21 cellular contexts compared by ENCODE assay signal in the genomic region with DNA sequence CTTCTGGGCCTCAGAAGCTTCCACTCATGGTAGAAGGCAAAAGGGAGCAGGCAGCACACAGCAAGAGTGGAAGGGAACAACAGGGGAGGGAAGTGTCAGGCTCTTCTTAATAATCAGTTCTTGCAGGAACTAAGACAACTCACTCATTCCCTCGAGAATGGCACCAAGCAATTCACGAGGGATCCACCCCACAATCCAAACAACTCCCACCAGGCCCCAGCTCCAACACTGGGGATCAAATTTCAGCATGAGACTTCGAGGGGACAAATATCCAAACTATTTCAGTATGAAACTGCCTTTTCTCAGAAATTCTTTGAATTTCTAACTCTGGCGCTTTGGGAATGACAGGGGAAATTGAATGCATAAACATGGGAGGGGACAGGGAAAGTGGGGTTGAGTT. TPM values are rescaled to one million over a fixed set of nuclear protein-coding genes. Genes with fewer than 3 reads are reported as not detected.
DNase-seq lines count a peak whose midpoint lies in the region; ATAC-seq and TF ChIP-seq lines count a peak whose summit lies in the region.
"Had no signal": no experiment of that assay in that cellular context is flagged by ENCODE, and none has a peak within 500 bp of the region (broad histone marks: within the 10 kb centered on the region; RNA-seq: fewer than 3 reads in every experiment).

No MANE protein-coding gene starts in this region.

- peak overlapping the region; percentile 48 for H3K27ac Mint-ChIP-seq in type B pancreatic cell
- H3K27ac Mint-ChIP-seq: activated naive CD4-positive, alpha-beta T cell treated with anti-CD3 and anti-CD28 coated beads, Interleukin-2, amount 10 ng/mL, durations not matched to agents 7 days and 5 days; T-cell had no signal

- no peaks in the 10 kb centered on the region for H3K9me3 Mint-ChIP-seq in type B pancreatic cell
- H3K9me3 Mint-ChIP-seq: activated naive CD4-positive, alpha-beta T cell treated with anti-CD3 and anti-CD28 coated beads, Interleukin-2, amount 10 ng/mL, durations not matched to agents 7 days and 5 days; T-cell had no signal

- peaks cover 21% of the 10 kb centered on the region for H3K4me1 Mint-ChIP-seq in type B pancreatic cell (ENCODE audit: unreplicated experiment)
- H3K4me1 Mint-ChIP-seq: activated naive CD4-positive, alpha-beta T cell treated with anti-CD3 and anti-CD28 coated beads, Interleukin-2, amount 10 ng/mL, durations not matched to agents 7 days and 5 days; T-cell had no signal

- peak; percentile 5 for DNase-seq in NCI-H748 (lab: John Stamatoyannopoulos, UW; ENCODE audit: unreplicated experiment)
- DNase-seq in NCI-H748 treated with DMSO at 0.1 percent for 48 hours (lab: John Stamatoyannopoulos, UW): no peak
- peak; percentile 42 to 52 for DNase-seq in cardiac fibroblast (ENCODE audit: low read depth in 2 of 2)
- peak; percentile 44 for DNase-seq in islet precursor cell
- DNase-seq in type B pancreatic cell (ENCODE audit: extremely low spot score, unreplicated experiment): no peak
- no peak for DNase-seq in activated T-cell treated with anti-CD3 and anti-CD28 coated beads for 4 hours
- DNase-seq: activated CD4-positive, alpha-beta T cell treated with anti-CD3 and anti-CD28 coated beads for 1 hour; activated CD8-positive, alpha-beta memory T cell treated with anti-CD3 and anti-CD28 coated beads, Interleukin-2, amount 50 U/mL, for 4 hours; activated naive CD4-positive, alpha-beta T cell treated with anti-CD3 and anti-CD28 coated beads, Interleukin-2, amount 10 ng/mL, durations not matched to agents 7 days and 5 days; caudate nucleus; heart left ventricle; left lung; NCI-H146; NCI-H524 treated with DMSO at 0.1 percent for 48 hours; stimulated activated naive CD4-positive, alpha-beta T cell treated with Interleukin-2 at 50 U/mL for 16 hours; T-cell had no signal

- ATAC-seq in GM19328 (IDR thresholded peaks at IDR 0.05; ENCODE audit: unreplicated experiment) (no peak), GM21423 (IDR thresholded peaks at IDR 0.05; ENCODE audit: unreplicated experiment) (no peak)
- ATAC-seq: A549, heart left ventricle, left lung, T-cell had no signal

- H3K4me3 ChIP-seq in cardiac fibroblast (replicated peaks in 1 of 2; ENCODE audit: low read depth in 2 of 2, low read length in 2 of 2): no peak overlapping the region
- H3K4me3 ChIP-seq: A549, heart left ventricle, left lung had no signal

- no peaks in the 10 kb centered on the region for H3K27me3 Mint-ChIP-seq in type B pancreatic cell
- H3K27me3 Mint-ChIP-seq: T-cell had no signal

- no peaks in the 10 kb centered on the region for H3K36me3 Mint-ChIP-seq in type B pancreatic cell
- H3K36me3 Mint-ChIP-seq: activated naive CD4-positive, alpha-beta T cell treated with anti-CD3 and anti-CD28 coated beads, Interleukin-2, amount 10 ng/mL, durations not matched to agents 7 days and 5 days; T-cell had no signal

- TF ChIP-seq CTCF in cardiac fibroblast (IDR thresholded peaks at IDR 0.05; ENCODE audit: low read depth, low read length): no peak
- TF ChIP-seq CTCF in type B pancreatic cell (conservative IDR thresholded peaks at IDR 0.05): no peak

- no peak overlapping the region for H3K4me3 Mint-ChIP-seq in type B pancreatic cell
- H3K4me3 Mint-ChIP-seq: activated naive CD4-positive, alpha-beta T cell treated with anti-CD3 and anti-CD28 coated beads, Interleukin-2, amount 10 ng/mL, durations not matched to agents 7 days and 5 days; T-cell had no signal

RNA-seq across cellular contexts. Expression of a gene that starts 24.5 kb away (rescaled TPM):
- total RNA-seq in type B pancreatic cell (ENCODE audit: low replicate concordance): not detected in 2 replicates
- total RNA-seq: heart left ventricle, left lung, RPMI7951, T-cell, ureter had no signal

RNA-seq across cellular contexts. Expression of a gene that starts 27.2 kb away (rescaled TPM):
- total RNA-seq in type B pancreatic cell (ENCODE audit: low replicate concordance): 132 and 139 TPM in 2 replicates

RNA-seq across cellular contexts. Expression of a gene that starts 48.5 kb away (rescaled TPM):
- total RNA-seq in type B pancreatic cell (ENCODE audit: low replicate concordance): 0.48 and 1.3 TPM in 2 replicates

RNA-seq across cellular contexts. Expression of a gene that starts 53.4 kb away (rescaled TPM):
- 58.3 and 77.5 TPM in 2 replicates for total RNA-seq in type B pancreatic cell (ENCODE audit: low replicate concordance)

Comparison
In these comparisons a context has a peak if more than half of its experiments do, and no peak if none do; other contexts are left out.
1. DNase-seq: peak in NCI-H748 (single experiment), cardiac fibroblast (2 of 2) and islet precursor cell (single experiment); none in NCI-H748 treated with DMSO at 0.1 percent for 48 hours (single experiment), type B pancreatic cell (single experiment) and activated T-cell treated with anti-CD3 and anti-CD28 coated beads for 4 hours (single experiment).